ENCODE assay signal across 10 cellular contexts in the genomic region with DNA sequence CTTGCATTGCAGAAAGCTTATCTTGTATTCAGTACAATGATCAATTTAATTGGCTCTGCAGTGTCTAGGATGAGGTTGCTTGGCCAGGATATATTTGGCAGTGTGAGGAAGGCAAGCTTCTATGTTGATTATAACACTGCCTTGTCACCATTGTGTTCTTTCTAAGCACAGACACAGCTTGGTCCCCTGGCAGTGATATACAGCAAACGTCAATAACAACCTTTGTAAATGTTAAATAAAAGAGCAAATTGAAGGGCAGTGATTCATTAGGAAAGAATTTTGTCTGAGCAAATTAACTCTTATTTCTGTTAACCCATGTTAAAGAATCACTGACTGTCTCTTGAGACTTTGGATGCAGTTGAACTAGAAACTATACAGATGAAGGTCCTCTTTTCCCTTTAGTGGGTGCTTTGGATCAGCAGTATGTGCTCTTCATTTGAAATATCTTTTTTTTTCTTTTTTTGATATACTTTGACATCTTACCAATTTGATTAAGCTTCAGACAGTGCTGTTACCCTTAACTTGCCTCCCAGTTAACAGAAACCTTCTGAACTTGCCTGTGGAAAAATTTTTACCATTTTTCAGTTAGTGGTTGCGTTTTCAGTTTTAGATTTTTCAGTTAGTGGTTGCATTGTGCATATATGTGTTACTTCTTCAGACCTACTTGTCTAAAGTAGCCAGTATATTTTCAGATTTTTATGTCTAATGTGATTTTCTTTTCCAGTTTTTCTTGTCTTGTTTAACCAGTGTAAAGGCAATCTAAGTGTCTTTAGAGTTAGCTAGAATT.
A peak's percentile ranks its signal among the peaks of the same experiment; 100 is the strongest.
DNase-seq lines count a peak whose midpoint lies in the region; ATAC-seq and TF ChIP-seq lines count a peak whose summit lies in the region.
"Had no signal": no experiment of that assay in that cellular context is flagged by ENCODE, and none has a peak within 500 bp of the region (broad histone marks: within the 10 kb centered on the region; RNA-seq: fewer than 3 reads in every experiment).

No MANE protein-coding gene starts in this region.

- H3K4me1 ChIP-seq in mesodermal cell (ENCODE audit: control insufficient read depth, insufficient read depth, low read length, poor library complexity, severe bottlenecking): peaks cover 25% of the 10 kb centered on the region

- H3K27ac ChIP-seq in mesodermal cell (ENCODE audit: low read depth, low read length, severe bottlenecking): peak overlapping the region; percentile 46
- H3K27ac ChIP-seq: epithelial cell of prostate had no signal

- 60% methylated on average over 1 of the region's 2 CpGs; no CpG with 5 or more reads in 1 of the 2 experiments for WGBS in mesodermal cell (ENCODE audit: insufficient coverage in 2 of 2), 2 experiments

- no peak for TF ChIP-seq CTCF in cardiac fibroblast (IDR thresholded peaks at IDR 0.05; ENCODE audit: low read depth, low read length)

- H3K36me3 ChIP-seq in mesodermal cell (ENCODE audit: control insufficient read depth, insufficient read depth, low read length): no peaks in the 10 kb centered on the region

- DNase-seq in EL (peak; percentile 45), LHCN-M2 (ENCODE audit: low read depth) (peak; percentile 34), cardiac fibroblast (ENCODE audit: low read depth in 2 of 2) (peak; percentile 45 to 52), NK-92 (lab: John Stamatoyannopoulos, UW; ENCODE audit: unreplicated experiment) (no peak), NCI-H1930 (lab: John Stamatoyannopoulos, UW) (no peak), NCI-H2107 (lab: John Stamatoyannopoulos, UW) (no peak)
- DNase-seq: activated CD4-positive, alpha-beta T cell treated with anti-CD3 and anti-CD28 coated beads, Interleukin-2, amount 50 U/mL, for 1 hour had no signal

- no peak for ATAC-seq in GM21526 (IDR thresholded peaks at IDR 0.05; ENCODE audit: low FRiP score, unreplicated experiment)

- no peaks in the 10 kb centered on the region for H3K9me3 ChIP-seq in mesodermal cell (ENCODE audit: control insufficient read depth, low read length)

- H3K4me3 ChIP-seq in cardiac fibroblast (replicated peaks in 1 of 2; ENCODE audit: low read depth in 2 of 2, low read length in 2 of 2) (no peak overlapping the region), mesodermal cell (ENCODE audit: extremely low read depth, insufficient read depth, low read length, poor library complexity, severe bottlenecking) (no peak overlapping the region)

Comparison
In these comparisons a context has a peak if more than half of its experiments do, and no peak if none do; other contexts are left out.
1. DNase-seq: peak in EL (single experiment), LHCN-M2 (single experiment) and cardiac fibroblast (2 of 2); none in NK-92 (single experiment), NCI-H1930 (0 of 2) and NCI-H2107 (single experiment).